ENCODE assay signal across 18 cellular contexts in genomic region chr9:120983259-120983837, GRCh38. TPM values are rescaled to one million over a fixed set of nuclear protein-coding genes. Genes with fewer than 3 reads are reported as not detected.
A peak's percentile ranks its signal among the peaks of the same experiment; 100 is the strongest.
DNase-seq lines count a peak whose midpoint lies in the region; ATAC-seq and TF ChIP-seq lines count a peak whose summit lies in the region.
"Had no signal": no experiment of that assay in that cellular context is flagged by ENCODE, and none has a peak within 500 bp of the region (broad histone marks: within the 10 kb centered on the region; RNA-seq: fewer than 3 reads in every experiment).

No MANE protein-coding gene starts in this region.

- H3K4me1 Mint-ChIP-seq in HFFc6 (ENCODE audit: low read depth): peaks cover 26% of the 10 kb centered on the region

- TF ChIP-seq CTCF in HFFc6 (IDR thresholded peaks at IDR 0.05): no peak

- ATAC-seq in GM19023 (IDR thresholded peaks at IDR 0.05; ENCODE audit: unreplicated experiment) (peak; percentile 66), HG03432 (IDR thresholded peaks at IDR 0.05; ENCODE audit: unreplicated experiment) (peak; percentile 71)
- ATAC-seq: effector memory CD8-positive, alpha-beta T cell; sciatic nerve; stimulated activated naive B cell treated with anti-CD40 and anti-IgM and Interleukin-4, amounts not matched to agents 10 μg/mL and 1 μg/mL and 100 μg/mL, for 72 hours; T-cell had no signal

- H3K27me3 Mint-ChIP-seq in HFFc6 (ENCODE audit: insufficient read depth): no peaks in the 10 kb centered on the region; the same call in 1 of the 2 replicates
- H3K27me3 Mint-ChIP-seq: activated naive CD4-positive, alpha-beta T cell treated with anti-CD3 and anti-CD28 coated beads, Interleukin-2, amount 50 U/mL, for 24 hours; effector memory CD8-positive, alpha-beta T cell; stimulated activated naive B cell treated with anti-CD40 and anti-IgM and Interleukin-4, amounts not matched to agents 10 μg/mL and 1 μg/mL and 100 μg/mL, for 72 hours; T-cell had no signal

- no peaks in the 10 kb centered on the region for H3K9me3 Mint-ChIP-seq in HFFc6
- H3K9me3 Mint-ChIP-seq: activated naive CD4-positive, alpha-beta T cell treated with anti-CD3 and anti-CD28 coated beads, Interleukin-2, amount 50 U/mL, for 24 hours; effector memory CD8-positive, alpha-beta T cell; stimulated activated naive B cell treated with anti-CD40 and anti-IgM and Interleukin-4, amounts not matched to agents 10 μg/mL and 1 μg/mL and 100 μg/mL, for 72 hours; T-cell had no signal

- no peaks in the 10 kb centered on the region for H3K36me3 Mint-ChIP-seq in HFFc6 (ENCODE audit: low read depth)
- H3K36me3 Mint-ChIP-seq: T-cell had no signal

- no peak overlapping the region for H3K27ac Mint-ChIP-seq in HFFc6
- H3K27ac Mint-ChIP-seq: activated naive CD4-positive, alpha-beta T cell treated with anti-CD3 and anti-CD28 coated beads, Interleukin-2, amount 50 U/mL, for 24 hours; effector memory CD8-positive, alpha-beta T cell; stimulated activated naive B cell treated with anti-CD40 and anti-IgM and Interleukin-4, amounts not matched to agents 10 μg/mL and 1 μg/mL and 100 μg/mL, for 72 hours; T-cell had no signal

- H3K4me3 Mint-ChIP-seq in HFFc6: 0 out of 2 replicates have a peak overlapping the region, but pooled peaks have one; percentile 10
- H3K4me3 Mint-ChIP-seq: activated naive CD4-positive, alpha-beta T cell treated with anti-CD3 and anti-CD28 coated beads, Interleukin-2, amount 50 U/mL, for 24 hours; effector memory CD8-positive, alpha-beta T cell; stimulated activated naive B cell treated with anti-CD40 and anti-IgM and Interleukin-4, amounts not matched to agents 10 μg/mL and 1 μg/mL and 100 μg/mL, for 72 hours; T-cell had no signal

- DNase-seq in HFFc6: no peak
- no peak for DNase-seq in NCI-H1092 (lab: John Stamatoyannopoulos, UW)
- no peak for DNase-seq in T-helper 2 cell
- DNase-seq in hepatic stellate cell (ENCODE audit: low spot score): no peak
- DNase-seq in HUDEP-2 (lab: John Stamatoyannopoulos, UW; ENCODE audit: unreplicated experiment in 76 of 76): no peak
- DNase-seq: activated CD4-positive, alpha-beta T cell treated with anti-CD3 and anti-CD28 coated beads, Interleukin-2, amount 50 U/mL, for 4 hours; effector memory CD8-positive, alpha-beta T cell; NCI-H2081 treated with DMSO at 0.1 percent for 48 hours; NCI-H524 treated with DMSO at 0.1 percent for 48 hours; ovary; SHP77; stimulated activated naive B cell treated with anti-CD40 and anti-IgM and Interleukin-4, amounts not matched to agents 10 μg/mL and 1 μg/mL and 100 μg/mL, for 72 hours; T-cell; WERI-Rb-1 had no signal

RNA-seq across cellular contexts. Expression of gene TRAF1, which starts 56.8 kb away (rescaled TPM):
- total RNA-seq in HFFc6 (2021; fragmentation: NEBNext Ultra II Directional; extraction: Animal tissue kit (Norgen Biotek cat#: 25700)): 1 to 10 TPM in 1 of 6 experiments, under 1 TPM in 5; 0.54 to 1.0 (median 0.87) TPM
